ENCODE assay signal across 8 cellular contexts in the genomic region with DNA sequence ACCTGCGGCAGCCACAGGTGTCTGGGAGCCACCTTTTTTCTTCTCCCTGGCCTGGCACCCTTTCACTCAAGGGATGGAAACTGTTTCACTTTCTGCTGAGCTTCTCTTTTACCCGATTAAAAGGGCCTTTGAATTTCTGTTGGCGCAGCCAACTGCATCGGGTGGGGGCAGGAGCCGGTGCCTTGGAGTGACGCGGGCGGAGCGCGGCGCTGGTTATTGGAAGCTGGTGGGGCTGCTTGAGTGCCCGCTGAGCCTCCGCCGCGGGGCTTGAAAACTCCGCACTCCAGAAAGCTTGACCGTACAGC. TPM values are rescaled to one million over a fixed set of nuclear protein-coding genes. Genes with fewer than 3 reads are reported as not detected.
A peak's percentile ranks its signal among the peaks of the same experiment; 100 is the strongest.
DNase-seq lines count a peak whose midpoint lies in the region; ATAC-seq, FAIRE-seq and TF ChIP-seq lines count a peak whose summit lies in the region.

No MANE protein-coding gene starts in this region.

- POLR2A ChIA-PET in A549 (lab: Yijun Ruan, JAX) = interaction anchor here (1.6 kb wide), 1 partner anchor 56 kb away, joined by 4 read pairs; no protein-coding TSS in a partner anchor

- no peaks in the 10 kb centered on the region for H3K9me3 ChIP-seq in A549
- H3K9me3 ChIP-seq in fibroblast of lung (ENCODE audit: control insufficient read depth, insufficient read depth, low read depth, low read length) = no peaks in the 10 kb centered on the region
- no peaks in the 10 kb centered on the region for H3K9me3 ChIP-seq in muscle layer of colon (ENCODE audit: low read length)
- no peaks in the 10 kb centered on the region for H3K9me3 ChIP-seq in suprapubic skin

- 3% methylated on average over 7 of the region's 17 CpGs for WGBS in A549 (ENCODE audit: missing lambda C conversion rate)
- WGBS in suprapubic skin = 0% methylated on average over 17 of the region's 17 CpGs

- H3K9ac ChIP-seq in fibroblast of lung (ENCODE audit: insufficient read depth, low read length) (peak overlapping the region; percentile 72), muscle layer of colon (ENCODE audit: low read length) (peak overlapping the region; percentile 29)

- H3K4me1 ChIP-seq in A549 (peaks cover 6% of the 10 kb centered on the region; the same call in 1 of the 3 replicates), fibroblast of lung (ENCODE audit: control insufficient read depth, extremely low read depth, insufficient read depth, low read length) (peaks cover 4% of the 10 kb centered on the region), muscle layer of colon (ENCODE audit: insufficient read depth, low read length) (peaks cover 6% of the 10 kb centered on the region), suprapubic skin (peaks cover 26% of the 10 kb centered on the region)

- TF ChIP-seq EP300 in A549 (IDR thresholded peaks at IDR 0.05) (no peak), suprapubic skin (IDR thresholded peaks at IDR 0.05) (no peak)

- H3K79me2 ChIP-seq in fibroblast of lung (ENCODE audit: control insufficient read depth, insufficient read depth, low read length) = no peaks in the 10 kb centered on the region

- H3K27ac ChIP-seq in A549 (peak overlapping the region; percentile 37 to 78; a peak in 5 of 6 replicates), fibroblast of lung (ENCODE audit: insufficient read depth, low read length) (peak overlapping the region; percentile 72), muscle layer of colon (ENCODE audit: low read depth, low read length) (peak overlapping the region; percentile 55), suprapubic skin (peak overlapping the region; percentile 90)

- FAIRE-seq in A549 (lab: Jason Lieb, UNC) = no peak

- H3K36me3 ChIP-seq in fibroblast of lung (ENCODE audit: control insufficient read depth, insufficient read depth, low read length) (no peaks in the 10 kb centered on the region), muscle layer of colon (ENCODE audit: insufficient read depth, low read length) (no peaks in the 10 kb centered on the region), suprapubic skin (no peaks in the 10 kb centered on the region)

- H3K27me3 ChIP-seq in fibroblast of lung (ENCODE audit: control insufficient read depth, insufficient read depth, low read length) (no peaks in the 10 kb centered on the region), muscle layer of colon (ENCODE audit: control insufficient read depth in 1 of 2, insufficient read depth in 2 of 2, low read length in 2 of 2) (no peaks in the 10 kb centered on the region), suprapubic skin (no peaks in the 10 kb centered on the region)

- DNase-seq in A549 (ENCODE audit: low read depth in 1 of 2, low spot score in 1 of 2) = peak; percentile 20 to 48
- DNase-seq in NCI-H774 (lab: John Stamatoyannopoulos, UW) = peak; percentile 33
- DNase-seq in activated T-cell treated with anti-CD3 and anti-CD28 coated beads, Interleukin-2, amount 50 U/mL, for 48 hours = peak; percentile 53 to 57
- peak; percentile 62 to 71 for DNase-seq in fibroblast of lung (ENCODE audit: low read depth in 2 of 2)
- DNase-seq in suprapubic skin (ENCODE audit: low spot score in 2 of 2) = peak; percentile 73 to 86

- peak overlapping the region; percentile 92 for H2AFZ ChIP-seq in fibroblast of lung (ENCODE audit: low read length)

- TF ChIP-seq CTCF in A549 (IDR thresholded peaks at IDR 0.05) = no peak
- no peak for TF ChIP-seq CTCF in fibroblast of lung (conservative IDR thresholded peaks at IDR 0.05 in 1 of 2, IDR thresholded peaks at IDR 0.05 in 1 of 2; ENCODE audit: low read depth in 1 of 2, low read length in 2 of 2)
- TF ChIP-seq CTCF in suprapubic skin (IDR thresholded peaks at IDR 0.05) = no peak

- no peak for TF ChIP-seq POLR2A in A549 (IDR thresholded peaks at IDR 0.05; ENCODE audit: low read length)
- no peak for TF ChIP-seq POLR2A in suprapubic skin (IDR thresholded peaks at IDR 0.05)

- H3K4me2 ChIP-seq in A549 = peak overlapping the region; percentile 98
- H3K4me2 ChIP-seq in fibroblast of lung (ENCODE audit: extremely low read depth, insufficient read depth, low read length) = peak overlapping the region; percentile 89

- CTCF ChIA-PET in A549 (lab: Yijun Ruan, JAX) = interaction anchor here (1.2 to 2.6 kb wide), 5 partner anchors 8 to 71 kb away, joined by 3 to 17 read pairs (median 9); no protein-coding TSS in a partner anchor

- no peaks in the 10 kb centered on the region for H4K20me1 ChIP-seq in fibroblast of lung (ENCODE audit: control insufficient read depth, extremely low read depth, insufficient read depth, low read length)

- TF ChIP-seq RAD21 in A549 (conservative IDR thresholded peaks at IDR 0.05 in 1 of 2, IDR thresholded peaks at IDR 0.05 in 1 of 2) = no peak

- H3K4me3 ChIP-seq in A549 (peak overlapping the region; percentile 55), fibroblast of lung (replicated peaks in 1 of 4; ENCODE audit: control extremely low read depth in 1 of 4, insufficient read depth in 1 of 4, low read depth in 3 of 4, low read length in 4 of 4) (peak overlapping the region; percentile 87 to 95 (median 89)), muscle layer of colon (ENCODE audit: low read depth in 1 of 2, low read length in 2 of 2) (peak overlapping the region; percentile 72 to 94), suprapubic skin (peak overlapping the region; percentile 65)

- ATAC-seq in A549 = peak; percentile 80 to 81
- ATAC-seq in GM18519 (IDR thresholded peaks at IDR 0.05; ENCODE audit: low FRiP score, unreplicated experiment) = peak; percentile 58
- peak; percentile 45 for ATAC-seq in HG03045 (IDR thresholded peaks at IDR 0.05; ENCODE audit: unreplicated experiment)

TF ChIP-seq in A549, 52 proteins besides CTCF, POLR2A, EP300 and RAD21:
- no peak for TF ChIP-seq MAZ (IDR thresholded peaks at IDR 0.05; ENCODE audit: borderline replicate concordance, low read depth, low read length)
- no peak for TF ChIP-seq FOXS1 (CRISPR knock-in tag; IDR thresholded peaks at IDR 0.05)
- no peak for TF ChIP-seq EHF (CRISPR knock-in tag; IDR thresholded peaks at IDR 0.05)
- TF ChIP-seq, protein P1, sequence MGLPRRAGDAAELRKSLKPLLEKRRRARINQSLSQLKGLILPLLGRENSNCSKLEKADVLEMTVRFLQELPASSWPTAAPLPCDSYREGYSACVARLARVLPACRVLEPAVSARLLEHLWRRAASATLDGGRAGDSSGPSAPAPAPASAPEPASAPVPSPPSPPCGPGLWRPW (IDR thresholded peaks at IDR 0.05) = no peak
- TF ChIP-seq RFX5 (IDR thresholded peaks at IDR 0.05) = no peak
- no peak for TF ChIP-seq TFCP2L1 (CRISPR knock-in tag; IDR thresholded peaks at IDR 0.05)
- no peak for TF ChIP-seq HOXA7 (CRISPR knock-in tag; IDR thresholded peaks at IDR 0.05)
- no peak for TF ChIP-seq JUN (IDR thresholded peaks at IDR 0.05)
- TF ChIP-seq ZNF302 (CRISPR knock-in tag; IDR thresholded peaks at IDR 0.05) = no peak

RNA-seq across cellular contexts. Expression of gene TJP2, which starts 52.0 kb away (rescaled TPM):
- polyA plus RNA-seq in A549 (2011; rRNA removed) (3.6 and 4.4 TPM in 2 replicates), A549 (2017; fragmentation: RNase III; extraction: RNeasy Plus Mini Kit Qiagen cat#74134 plus additional on column Dnase treatment) (1.7 to 2.1 TPM (median 2.1 TPM) in 3 replicates), fibroblast of lung (25.9 and 40.8 TPM in 2 replicates)
- 1.2 and 1.6 TPM in 2 replicates for polyA plus RNA-seq in A549 (2012; cell fraction: cytosol; rRNA removed)
- polyA plus RNA-seq in A549 (2012; cell fraction: nucleus; rRNA removed) = 3.9 and 5.0 TPM in 2 replicates
- 1.9 and 3.3 TPM in 2 replicates for polyA minus RNA-seq in A549 (2011; rRNA and poly(A)+ RNA removed)
- total RNA-seq in fibroblast of lung (36.5 and 41.1 TPM in 2 replicates), suprapubic skin (100 to 1,000 TPM in 3 of 4 donors, 10 to 100 TPM in 1; 96.3 to 240 (median 117) TPM)
- 26.6 and 39.2 TPM in 2 replicates for polyA plus RNA-seq in fibroblast of lung (2012)
- 26.9 and 32.4 TPM in 2 replicates for polyA minus RNA-seq in fibroblast of lung (ENCODE audit: low replicate concordance)

Comparison
In these comparisons a context has a peak if more than half of its experiments do, and no peak if none do; other contexts are left out.
1. Peak in every context shown above with its lines: DNase-seq, ATAC-seq, H3K4me3 ChIP-seq and H3K27ac ChIP-seq.